ENCODE assay signal across 9 cellular contexts in genomic region chr5:33299621-33300208, GRCh38.
DNase-seq lines count a peak whose midpoint lies in the region; ATAC-seq and TF ChIP-seq lines count a peak whose summit lies in the region.
"Had no signal": no experiment of that assay in that cellular context is flagged by ENCODE, and none has a peak within 500 bp of the region (broad histone marks: within the 10 kb centered on the region; RNA-seq: fewer than 3 reads in every experiment).

No MANE protein-coding gene starts in this region.

- no peak for TF ChIP-seq EP300 in esophagus muscularis mucosa (IDR thresholded peaks at IDR 0.05)

- WGBS in esophagus muscularis mucosa: 18% methylated on average over 5 of the region's 5 CpGs

- H3K4me1 ChIP-seq in Panc1 (ENCODE audit: control insufficient read depth, insufficient read depth, low read length) (no peaks in the 10 kb centered on the region), esophagus muscularis mucosa (peaks cover 0 to 14% (median 13%) of the 10 kb centered on the region in 4 donors)

- H3K27ac ChIP-seq in Panc1 (ENCODE audit: low read length): no peak overlapping the region
- peak overlapping the region in 2 of 4 donors; percentile 2 to 8 for H3K27ac ChIP-seq in esophagus muscularis mucosa (replicated peaks in 1 of 4)
- H3K27ac ChIP-seq: KMS-11 had no signal

- peak; percentile 57 for TF ChIP-seq CTCF in AG10803 (conservative IDR thresholded peaks at IDR 0.05; ENCODE audit: low read length)
- peak; percentile 51; the same call in 1 of the 2 replicates for TF ChIP-seq CTCF in Panc1 (IDR thresholded peaks at IDR 0.05)
- peak; percentile 41 to 53 (median 52) for TF ChIP-seq CTCF in esophagus muscularis mucosa (IDR thresholded peaks at IDR 0.05)
- TF ChIP-seq CTCF in omental fat pad (IDR thresholded peaks at IDR 0.05): no peak

- TF ChIP-seq POLR2A in esophagus muscularis mucosa (IDR thresholded peaks at IDR 0.05; ENCODE audit: low read depth): no peak

- H3K4me3 ChIP-seq in AG10803 (ENCODE audit: low read length) (no peak overlapping the region), Panc1 (ENCODE audit: low read depth in 2 of 2, low read length in 2 of 2) (no peak overlapping the region), esophagus muscularis mucosa (no peak overlapping the region)

- H3K9me3 ChIP-seq in Panc1 (ENCODE audit: control insufficient read depth, insufficient read depth, low read depth, low read length) (no peaks in the 10 kb centered on the region), esophagus muscularis mucosa (no peaks in the 10 kb centered on the region)

- DNase-seq in AG10803 (ENCODE audit: low read depth) (peak; percentile 80), Panc1 (ENCODE audit: low read depth, low spot score) (peak; percentile 39), esophagus muscularis mucosa (ENCODE audit: extremely low spot score) (no peak), omental fat pad (ENCODE audit: low spot score) (no peak), LoVo (ENCODE audit: low spot score) (no peak)
- DNase-seq in stimulated activated CD4-positive, alpha-beta T cell treated with anti-CD3 and anti-CD28 coated beads, Interleukin-2, amount 100 ng/mL, for 24 hours: no peak

- H3K36me3 ChIP-seq in Panc1 (ENCODE audit: control insufficient read depth, insufficient read depth, low read length) (no peaks in the 10 kb centered on the region), esophagus muscularis mucosa (no peaks in the 10 kb centered on the region)

- CTCF ChIA-PET in Panc1 (lab: Charles Lee): no interaction called here

- no TSS peak for BruUV-seq in Panc1 (replicated peaks; lab: Mats Ljungman, UMichigan)

- in situ Hi-C loops in Panc1 (cut with HindIII; ENCODE audit: low pct_unique_long_range_greater_than_20kb, low sequenced_read_pairs): no loop called here

- POLR2A ChIA-PET in Panc1 (lab: Charles Lee): no interaction called here

- intact Hi-C loops in Panc1 (cut with micrococcal nuclease; ENCODE audit: unreplicated experiment) (loop anchor here (5.0 kb wide), 1 partner anchor 592 kb away; no protein-coding TSS in a partner anchor), esophagus muscularis mucosa (cut with DNase I) (loop anchor here (10.0 kb wide), 1 partner anchor 585 kb away; the partner anchor contains the start of gene NPR3)

- H3K27me3 ChIP-seq in Panc1 (ENCODE audit: control insufficient read depth, insufficient read depth, low read length): no peaks in the 10 kb centered on the region
- H3K27me3 ChIP-seq in esophagus muscularis mucosa: no peaks in the 10 kb centered on the region

- peak; percentile 24 for ATAC-seq in GM18858 (IDR thresholded peaks at IDR 0.05; ENCODE audit: unreplicated experiment)
- peak; percentile 33 for ATAC-seq in HG03066 (IDR thresholded peaks at IDR 0.05; ENCODE audit: low read depth, unreplicated experiment)
- ATAC-seq in Panc1: no peak
- peak; percentile 87 for ATAC-seq in omental fat pad (ENCODE audit: low FRiP score)

Comparison
In these comparisons a context has a peak if more than half of its experiments do, and no peak if none do; other contexts are left out.
1. DNase-seq: peak in AG10803 (single experiment) and Panc1 (single experiment); none in esophagus muscularis mucosa (single experiment), omental fat pad (single experiment), stimulated activated CD4-positive, alpha-beta T cell treated with anti-CD3 and anti-CD28 coated beads, Interleukin-2, amount 100 ng/mL, for 24 hours (0 of 2) and LoVo (single experiment).
2. CTCF ChIP-seq: peak in AG10803 (single experiment), Panc1 (single experiment) and esophagus muscularis mucosa (3 of 3); none in omental fat pad (0 of 3).